Comparison of ENCODE assay signal across 13 cellular contexts in genomic region chr11:11016123-11016522, GRCh38.
"Had no signal": no experiment of that assay in that cellular context is flagged by ENCODE, and none has a peak within 500 bp of the region (broad histone marks: within the 10 kb centered on the region; RNA-seq: fewer than 3 reads in every experiment).

No MANE protein-coding gene starts in this region.

- H3K9me3 Mint-ChIP-seq: activated CD4-positive, alpha-beta memory T cell treated with anti-CD3 and anti-CD28 coated beads, Interleukin-2, amount 10 ng/mL, durations not matched to agents 7 days and 5 days; activated naive CD4-positive, alpha-beta T cell treated with anti-CD3 and anti-CD28 coated beads, Interleukin-2, amount 10 ng/mL, durations not matched to agents 7 days and 5 days; naive thymus-derived CD4-positive, alpha-beta T cell; T-helper 2 cell treated with Interferon-gamma antibody and Interleukin-4, amounts not matched to agents 5 μg/mL and 100 μg/mL, for 36 hours had no signal

- H3K4me3 Mint-ChIP-seq: activated CD4-positive, alpha-beta memory T cell treated with anti-CD3 and anti-CD28 coated beads, Interleukin-2, amount 10 ng/mL, durations not matched to agents 7 days and 5 days; activated naive CD4-positive, alpha-beta T cell treated with anti-CD3 and anti-CD28 coated beads, Interleukin-2, amount 10 ng/mL, durations not matched to agents 7 days and 5 days; brain; naive thymus-derived CD4-positive, alpha-beta T cell; T-helper 2 cell treated with Interferon-gamma antibody and Interleukin-4, amounts not matched to agents 5 μg/mL and 100 μg/mL, for 36 hours had no signal

- H3K4me3 ChIP-seq: skin epidermis, tibial nerve had no signal

- H3K4me1 Mint-ChIP-seq: activated CD4-positive, alpha-beta memory T cell treated with anti-CD3 and anti-CD28 coated beads, Interleukin-2, amount 10 ng/mL, durations not matched to agents 7 days and 5 days; activated naive CD4-positive, alpha-beta T cell treated with anti-CD3 and anti-CD28 coated beads, Interleukin-2, amount 10 ng/mL, durations not matched to agents 7 days and 5 days; naive thymus-derived CD4-positive, alpha-beta T cell had no signal

- H3K27ac Mint-ChIP-seq: activated CD4-positive, alpha-beta memory T cell treated with anti-CD3 and anti-CD28 coated beads, Interleukin-2, amount 10 ng/mL, durations not matched to agents 7 days and 5 days; activated naive CD4-positive, alpha-beta T cell treated with anti-CD3 and anti-CD28 coated beads, Interleukin-2, amount 10 ng/mL, durations not matched to agents 7 days and 5 days; brain; naive thymus-derived CD4-positive, alpha-beta T cell; T-helper 2 cell treated with Interferon-gamma antibody and Interleukin-4, amounts not matched to agents 5 μg/mL and 100 μg/mL, for 36 hours had no signal

- DNase-seq: activated CD4-positive, alpha-beta memory T cell treated with anti-CD3 and anti-CD28 coated beads, Interleukin-2, amount 10 ng/mL, durations not matched to agents 7 days and 5 days; activated CD4-positive, alpha-beta T cell treated with anti-CD3 and anti-CD28 coated beads for 1 hour; activated naive CD4-positive, alpha-beta T cell treated with anti-CD3 and anti-CD28 coated beads, Interleukin-2, amount 10 ng/mL, durations not matched to agents 7 days and 5 days; amygdala; effector memory CD4-positive, alpha-beta T cell; hypothalamus; kidney glomerular epithelial cell; midbrain; naive thymus-derived CD4-positive, alpha-beta T cell had no signal

- H3K36me3 Mint-ChIP-seq: activated naive CD4-positive, alpha-beta T cell treated with anti-CD3 and anti-CD28 coated beads, Interleukin-2, amount 10 ng/mL, durations not matched to agents 7 days and 5 days; brain; naive thymus-derived CD4-positive, alpha-beta T cell had no signal

- ATAC-seq: naive thymus-derived CD4-positive, alpha-beta T cell had no signal
